In genomic region chr5:53560506-53561191, GRCh38 we compare ENCODE assay signal across 1 cellular context.
TF ChIP-seq lines count a peak whose summit lies in the region.

NDUFS4 (plus strand) TSS chr5:53560639; CDS start chr5:53560663, 24 bp downstream.

TF ChIP-seq in H1, 55 proteins besides CTCF, POLR2A, EP300 and RAD21:
- TF ChIP-seq CHD7 (IDR thresholded peaks at IDR 0.05; ENCODE audit: insufficient replicate concordance, low read length) = no peak
- no peak for TF ChIP-seq RNF2 (IDR thresholded peaks at IDR 0.05; ENCODE audit: borderline replicate concordance, low read depth, low read length, missing control alignments, poor library complexity, severe bottlenecking)
- no peak for TF ChIP-seq MAFK (IDR thresholded peaks at IDR 0.05; ENCODE audit: low read depth, low read length)
- no peak for TF ChIP-seq SP2 (IDR thresholded peaks at IDR 0.05; ENCODE audit: low read length)
- TF ChIP-seq CREB1 (IDR thresholded peaks at IDR 0.05) = no peak
- peak; percentile 41 to 65; a peak in 1 of 4 replicates for TF ChIP-seq SIN3A (conservative IDR thresholded peaks at IDR 0.05 in 1 of 2, IDR thresholded peaks at IDR 0.05 in 1 of 2; ENCODE audit: low read depth in 1 of 2, low read length in 2 of 2)
- peak; percentile 80 for TF ChIP-seq PHF8 (conservative IDR thresholded peaks at IDR 0.05; ENCODE audit: low read depth, low read length)
- TF ChIP-seq CBX5 (IDR thresholded peaks at IDR 0.05; ENCODE audit: low read depth, low read length) = no peak
- TF ChIP-seq KDM4A (IDR thresholded peaks at IDR 0.05; ENCODE audit: low read depth, low read length, severe bottlenecking) = peak; percentile 57
- TF ChIP-seq BACH1 (IDR thresholded peaks at IDR 0.05; ENCODE audit: low read length) = no peak
- TF ChIP-seq CBX8 (IDR thresholded peaks at IDR 0.05; ENCODE audit: borderline replicate concordance, low read depth, low read length) = no peak
- no peak for TF ChIP-seq CHD1 (IDR thresholded peaks at IDR 0.05; ENCODE audit: low read depth, low read length)
- no peak for TF ChIP-seq SP1 (IDR thresholded peaks at IDR 0.05; ENCODE audit: low read depth, low read length)
- no peak for TF ChIP-seq SP4 (IDR thresholded peaks at IDR 0.05; ENCODE audit: low read length)
- TF ChIP-seq BRCA1 (IDR thresholded peaks at IDR 0.05; ENCODE audit: low read depth, low read length) = no peak
- no peak for TF ChIP-seq RFX5 (IDR thresholded peaks at IDR 0.05; ENCODE audit: borderline replicate concordance, low read depth, low read length)
- peak; percentile 83; the same call in 1 of the 2 replicates for TF ChIP-seq POLR2AphosphoS5 (IDR thresholded peaks at IDR 0.05; ENCODE audit: low read depth, low read length)
- 0 out of 2 replicates have a peak, but pooled peaks have one; percentile 35 for TF ChIP-seq TEAD4 (IDR thresholded peaks at IDR 0.05; ENCODE audit: low read depth, low read length)
- TF ChIP-seq YY1 (IDR thresholded peaks at IDR 0.05; ENCODE audit: low read depth, low read length) = peak; percentile 98
- TF ChIP-seq ASH2L (IDR thresholded peaks at IDR 0.05; ENCODE audit: low read length) = peak; percentile 99
- TF ChIP-seq, protein P1, sequence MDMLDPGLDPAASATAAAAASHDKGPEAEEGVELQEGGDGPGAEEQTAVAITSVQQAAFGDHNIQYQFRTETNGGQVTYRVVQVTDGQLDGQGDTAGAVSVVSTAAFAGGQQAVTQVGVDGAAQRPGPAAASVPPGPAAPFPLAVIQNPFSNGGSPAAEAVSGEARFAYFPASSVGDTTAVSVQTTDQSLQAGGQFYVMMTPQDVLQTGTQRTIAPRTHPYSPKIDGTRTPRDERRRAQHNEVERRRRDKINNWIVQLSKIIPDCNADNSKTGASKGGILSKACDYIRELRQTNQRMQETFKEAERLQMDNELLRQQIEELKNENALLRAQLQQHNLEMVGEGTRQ (IDR thresholded peaks at IDR 0.05; ENCODE audit: low read length) = no peak
- TF ChIP-seq KDM5A (IDR thresholded peaks at IDR 0.05; ENCODE audit: low read length) = peak; percentile 81
- TF ChIP-seq SUZ12 (IDR thresholded peaks at IDR 0.05; ENCODE audit: low read length) = no peak
- no peak for TF ChIP-seq EGR1 (IDR thresholded peaks at IDR 0.05; ENCODE audit: borderline replicate concordance, low read depth, low read length)
- TF ChIP-seq TAF7 (optimal IDR thresholded peaks at IDR 0.05; ENCODE audit: borderline replicate concordance, low read depth, low read length) = peak; percentile 92
- no peak for TF ChIP-seq HDAC6 (IDR thresholded peaks at IDR 0.05; ENCODE audit: low read depth, low read length)
- TF ChIP-seq JUND (IDR thresholded peaks at IDR 0.05; ENCODE audit: low read length) = no peak
- TF ChIP-seq BCL11A (IDR thresholded peaks at IDR 0.05; ENCODE audit: low read depth in 2 of 2, low read length in 2 of 2) = no peak
- TF ChIP-seq CEBPB (IDR thresholded peaks at IDR 0.05; ENCODE audit: low read depth, low read length) = peak; percentile 100
- peak; percentile 96 for TF ChIP-seq TAF1 (IDR thresholded peaks at IDR 0.05; ENCODE audit: low read depth, low read length)
- peak; percentile 88 for TF ChIP-seq RBBP5 (IDR thresholded peaks at IDR 0.05; ENCODE audit: borderline replicate concordance, low read depth, low read length)
- TF ChIP-seq TBP (IDR thresholded peaks at IDR 0.05; ENCODE audit: low read depth, low read length) = peak; percentile 83
- no peak for TF ChIP-seq TCF12 (IDR thresholded peaks at IDR 0.05; ENCODE audit: low read depth, low read length)
- TF ChIP-seq HDAC2 (IDR thresholded peaks at IDR 0.05; ENCODE audit: borderline replicate concordance in 1 of 2, low read depth in 2 of 2, low read length in 2 of 2) = peak in 1 of 2 experiments; percentile 27; a peak in 1 of 4 replicates
